Comparison of ENCODE assay signal across 3 cellular contexts in genomic region chr15:68482246-68482645, GRCh38.
"Had no signal": no experiment of that assay in that cellular context is flagged by ENCODE, and none has a peak within 500 bp of the region (broad histone marks: within the 10 kb centered on the region; RNA-seq: fewer than 3 reads in every experiment).

No MANE protein-coding gene starts in this region.

- DNase-seq: GDM1, GF-D8 had no signal

- H3K4me3 ChIP-seq: GM12878 had no signal

- ATAC-seq: GM12878 had no signal
